26 cellular contexts compared by ENCODE assay signal in genomic region chr12:49883065-49883464, GRCh38. TPM values are rescaled to one million over a fixed set of nuclear protein-coding genes. Genes with fewer than 3 reads are reported as not detected.
DNase-seq lines count a peak whose midpoint lies in the region; ATAC-seq, FAIRE-seq and TF ChIP-seq lines count a peak whose summit lies in the region.
"Had no signal": no experiment of that assay in that cellular context is flagged by ENCODE, and none has a peak within 500 bp of the region (broad histone marks: within the 10 kb centered on the region; RNA-seq: fewer than 3 reads in every experiment).

No MANE protein-coding gene starts in this region.

- intact Hi-C loops in posterior vena cava (cut with DNase I), result no loop called here

- no peaks in the 10 kb centered on the region for H3K9me2 ChIP-seq in GM23248 (ENCODE audit: insufficient read depth)

- H3K9me3 ChIP-seq in HEK293 (ENCODE audit: control insufficient read depth, insufficient read depth, low read depth, low read length) (no peaks in the 10 kb centered on the region), GM23248 (ENCODE audit: low read depth) (no peaks in the 10 kb centered on the region)
- H3K9me3 ChIP-seq: prostate gland, thoracic aorta had no signal

- peaks cover 3% of the 10 kb centered on the region for H3K27me3 Mint-ChIP-seq in brain
- H3K27me3 Mint-ChIP-seq: activated CD4-positive, alpha-beta T cell treated with anti-CD3 and anti-CD28 coated beads, Interleukin-2, amount 10 ng/mL, durations not matched to agents 7 days and 5 days had no signal

- CTCF ChIA-PET in HEK293 (lab: Yijun Ruan, JAX), result interaction anchor here (0.7 to 1.7 kb wide), 6 partner anchors 17 to 246 kb away, joined by 3 to 7 read pairs (median 4); no protein-coding TSS in a partner anchor

- no peak for FAIRE-seq in D721Med (lab: Jason Lieb, UNC)
- FAIRE-seq: G401.6, TTC549 had no signal

- H3K4me3 Mint-ChIP-seq in brain, result no peak overlapping the region
- H3K4me3 Mint-ChIP-seq: activated CD4-positive, alpha-beta T cell treated with anti-CD3 and anti-CD28 coated beads, Interleukin-2, amount 10 ng/mL, durations not matched to agents 7 days and 5 days; activated naive CD8-positive, alpha-beta T cell; CD4-positive, alpha-beta memory T cell; mesothelial cell of epicardium; naive thymus-derived CD8-positive, alpha-beta T cell had no signal

- H2AFZ ChIP-seq in GM23248, result no peak overlapping the region

- 0 out of 2 replicates have a peak, but pooled peaks cover 4% of the 10 kb centered on the region for H3K4me1 ChIP-seq in HEK293 (ENCODE audit: control insufficient read depth, insufficient read depth, low read length)
- no peaks in the 10 kb centered on the region for H3K4me1 ChIP-seq in GM23248 (ENCODE audit: insufficient read depth)

- H3F3A ChIP-seq in GM23248 (ENCODE audit: insufficient read depth), result peaks cover 26% of the 10 kb centered on the region

- no peaks in the 10 kb centered on the region for H4K20me1 ChIP-seq in GM23248 (ENCODE audit: insufficient read depth)

- TF ChIP-seq CTCF in HEK293 (tag by site-specific recombination; IDR thresholded peaks at IDR 0.05) (no peak), brain (conservative IDR thresholded peaks at IDR 0.05) (peak in 1 of 2 experiments; percentile 38), D721Med (IDR thresholded peaks at IDR 0.05; ENCODE audit: insufficient read depth, missing control alignments) (no peak)

- WGBS in GM23248 (ENCODE audit: low coverage in 1 of 2, low lambda C conversion rate in 2 of 2, missing lambda C conversion rate in 2 of 2), 2 experiments, result 61 to 62% methylated on average over 8 of the region's 8 CpGs

- DNase-seq in iPS-NIHi7 (ENCODE audit: extremely low spot score) (peak; percentile 51), posterior vena cava (ENCODE audit: low spot score) (peak; percentile 65), GM23248 (no peak), D721Med (ENCODE audit: insufficient read length, low spot score) (no peak)
- DNase-seq in stimulated activated CD4-positive, alpha-beta T cell treated with anti-CD3 and anti-CD28 coated beads, Interleukin-15, amount 100 ng/mL, for 24 hours, result no peak
- DNase-seq: activated CD4-positive, alpha-beta T cell treated with anti-CD3 and anti-CD28 coated beads, Interleukin-2, amount 10 ng/mL, durations not matched to agents 7 days and 5 days; activated CD8-positive, alpha-beta memory T cell treated with anti-CD3 and anti-CD28 coated beads, Interleukin-2, amount 50 U/mL, for 4 hours; CD4-positive, alpha-beta memory T cell; cortex of kidney; Kasumi-1; left cardiac atrium; NCI-H1048; NCI-H1930; NCI-H226; NCI-H774 had no signal

- H3K36me3 ChIP-seq in HEK293 (ENCODE audit: control insufficient read depth in 2 of 2, insufficient read depth in 1 of 2, low read length in 2 of 2) (no peaks in the 10 kb centered on the region), GM23248 (ENCODE audit: low read depth) (no peaks in the 10 kb centered on the region)
- H3K36me3 ChIP-seq: prostate gland, thoracic aorta had no signal

- H3K36me3 Mint-ChIP-seq in brain, result peaks cover 31% of the 10 kb centered on the region
- H3K36me3 Mint-ChIP-seq: activated naive CD8-positive, alpha-beta T cell; CD4-positive, alpha-beta memory T cell; mesothelial cell of epicardium; naive thymus-derived CD8-positive, alpha-beta T cell had no signal

- in situ Hi-C loops in GM23248 (cut with MboI), result no loop called here

- H3K9me3 Mint-ChIP-seq in brain, result peaks cover 0 to 21% (median 0%) of the 10 kb centered on the region in 5 experiments

- POLR2A ChIA-PET in HEK293 (lab: Yijun Ruan, JAX), result no interaction called here

- ATAC-seq in GM21619 (IDR thresholded peaks at IDR 0.05; ENCODE audit: unreplicated experiment), result no peak
- ATAC-seq: left cardiac atrium; naive thymus-derived CD8-positive, alpha-beta T cell had no signal

- peaks cover 13% of the 10 kb centered on the region for H3K27me3 ChIP-seq in GM23248 (replicated peaks; ENCODE audit: insufficient read depth)

- H3K27ac ChIP-seq in HEK293 (ENCODE audit: extremely low read depth, low read depth, low read length) (no peak overlapping the region), GM23248 (no peak overlapping the region)
- H3K27ac ChIP-seq: prostate gland, thoracic aorta had no signal

- peaks cover 35% of the 10 kb centered on the region for H3K4me1 Mint-ChIP-seq in brain
- H3K4me1 Mint-ChIP-seq: activated CD4-positive, alpha-beta T cell treated with anti-CD3 and anti-CD28 coated beads, Interleukin-2, amount 10 ng/mL, durations not matched to agents 7 days and 5 days had no signal

- no peak overlapping the region for H3K4me2 ChIP-seq in GM23248 (ENCODE audit: unreplicated experiment)

- H3K4me3 ChIP-seq in HEK293 (ENCODE audit: low read depth, low read length), result no peak overlapping the region
- H3K4me3 ChIP-seq in GM23248, result no peak overlapping the region
- H3K4me3 ChIP-seq: prostate gland, thoracic aorta had no signal

- H3K79me2 ChIP-seq in GM23248 (ENCODE audit: insufficient read depth), result no peaks in the 10 kb centered on the region

- no peak overlapping the region for H3K9ac ChIP-seq in GM23248

- H3K27ac Mint-ChIP-seq in brain, result peak overlapping the region; percentile 13 to 93 (median 38)
- H3K27ac Mint-ChIP-seq: activated CD4-positive, alpha-beta T cell treated with anti-CD3 and anti-CD28 coated beads, Interleukin-2, amount 10 ng/mL, durations not matched to agents 7 days and 5 days; activated naive CD8-positive, alpha-beta T cell; activated T-helper 2 cell treated with anti-CD3 and anti-CD28 coated beads, Interferon-gamma antibody, Interleukin-2, Interleukin-4, amounts not matched to agents 10 μg/mL and 5 μg/mL and 100 μg/mL, durations not matched to agents 14 hours and 24 hours and 36 hours; mesothelial cell of epicardium had no signal

TF ChIP-seq in HEK293, 187 proteins besides CTCF, POLR2A, EP300 and RAD21:
- TF ChIP-seq GLIS1 (tag by site-specific recombination; IDR thresholded peaks at IDR 0.05), result peak; percentile 73
- no peak for TF ChIP-seq SP2 (tag by site-specific recombination; IDR thresholded peaks at IDR 0.05)

RNA-seq across cellular contexts. Expression of gene FAIM2, which starts 20.6 kb away (rescaled TPM):
- 213 TPM for polyA plus RNA-seq in brain (ENCODE audit: insufficient read depth, low read depth, low replicate concordance)
- total RNA-seq in posterior vena cava, result 1 to 10 TPM; 1.8 to 2.5 TPM
- total RNA-seq in GM23248 (2014; rRNA removed; shearing (Covaris generic)), result 0.86 and 2.8 TPM in 2 replicates
- polyA plus RNA-seq in GM23248 (2016; fragmentation: Nextera tagmentation; extraction: Ambion mirVana), result 4.6 and 5.3 TPM in 2 replicates
- total RNA-seq: naive thymus-derived CD8-positive, alpha-beta T cell had no signal

RNA-seq across cellular contexts. Expression of gene BCDIN3D, which starts 40.2 kb away (rescaled TPM):
- polyA plus RNA-seq in brain (ENCODE audit: insufficient read depth, low read depth, low replicate concordance), result 3.6 TPM
- total RNA-seq in posterior vena cava, result 1 to 10 TPM; 2.5 to 4.0 TPM
- total RNA-seq in GM23248 (2014; rRNA removed; shearing (Covaris generic)), result 3.3 and 4.2 TPM in 2 replicates
- 3.7 TPM in 2 replicates for polyA plus RNA-seq in GM23248 (2016; fragmentation: Nextera tagmentation; extraction: Ambion mirVana)

RNA-seq across cellular contexts. Expression of gene NCKAP5L, which starts 54.9 kb away (rescaled TPM):
- polyA plus RNA-seq in brain (ENCODE audit: insufficient read depth, low read depth, low replicate concordance) (15.3 TPM), GM23248 (2016; fragmentation: Nextera tagmentation; extraction: Ambion mirVana) (13.5 and 14.1 TPM in 2 replicates)
- 10 to 100 TPM; 16.2 to 22.4 TPM for total RNA-seq in posterior vena cava
- 28.4 and 28.8 TPM in 2 replicates for total RNA-seq in GM23248 (2014; rRNA removed; shearing (Covaris generic))

Comparison
In these comparisons a context has a peak if more than half of its experiments do, and no peak if none do; other contexts are left out.
1. DNase-seq: peak in iPS-NIHi7 (single experiment) and posterior vena cava (single experiment); none in GM23248 (single experiment), D721Med (single experiment) and stimulated activated CD4-positive, alpha-beta T cell treated with anti-CD3 and anti-CD28 coated beads, Interleukin-15, amount 100 ng/mL, for 24 hours (single experiment).